ENCODE assay signal across 15 cellular contexts in genomic region chr2:63866009-63866709, GRCh38. TPM values are rescaled to one million over a fixed set of nuclear protein-coding genes. Genes with fewer than 3 reads are reported as not detected.
DNase-seq lines count a peak whose midpoint lies in the region; ATAC-seq and TF ChIP-seq lines count a peak whose summit lies in the region.
"Had no signal": no experiment of that assay in that cellular context is flagged by ENCODE, and none has a peak within 500 bp of the region (broad histone marks: within the 10 kb centered on the region; RNA-seq: fewer than 3 reads in every experiment).

No MANE protein-coding gene starts in this region.

- peaks cover 93% of the 10 kb centered on the region for H3K36me3 ChIP-seq in DND-41 (ENCODE audit: insufficient read depth, low read length)
- 0 out of 2 replicates have a peak, but pooled peaks cover 4% of the 10 kb centered on the region for H3K36me3 ChIP-seq in MM.1S (replicated peaks; ENCODE audit: insufficient read depth, low read length)
- H3K36me3 ChIP-seq in left lung, result peaks cover 0 to 40% of the 10 kb centered on the region in 2 donors
- H3K36me3 ChIP-seq in right atrium auricular region, result peaks cover 18% of the 10 kb centered on the region

- H3K27ac ChIP-seq in DND-41 (ENCODE audit: low read length) (peak overlapping the region; percentile 33; the same call in 1 of the 2 replicates), MM.1S (ENCODE audit: low read length) (peak overlapping the region; percentile 43; the same call in 1 of the 2 replicates), left lung (no peak overlapping the region), right atrium auricular region (no peak overlapping the region)
- H3K27ac ChIP-seq: colonic mucosa, esophagus squamous epithelium, SK-N-MC had no signal

- TF ChIP-seq CTCF in DND-41 (IDR thresholded peaks at IDR 0.05; ENCODE audit: borderline replicate concordance, extremely low read depth, low read length, poor library complexity, severe bottlenecking), result no peak
- TF ChIP-seq CTCF in MM.1S (IDR thresholded peaks at IDR 0.05; ENCODE audit: low read length), result no peak
- TF ChIP-seq CTCF in left lung (IDR thresholded peaks at IDR 0.05), result no peak
- TF ChIP-seq CTCF in right atrium auricular region (IDR thresholded peaks at IDR 0.05), result no peak

- H3K4me3 ChIP-seq in DND-41 (ENCODE audit: low read depth in 1 of 2, low read length in 2 of 2), result no peak overlapping the region
- H3K4me3 ChIP-seq in MM.1S (ENCODE audit: low read length), result 0 out of 2 replicates have a peak overlapping the region, but pooled peaks have one; percentile 5
- no peak overlapping the region for H3K4me3 ChIP-seq in left lung
- H3K4me3 ChIP-seq in right atrium auricular region, result no peak overlapping the region
- H3K4me3 ChIP-seq: colonic mucosa, esophagus squamous epithelium, SK-N-MC had no signal

- H3K27me3 ChIP-seq in DND-41 (ENCODE audit: insufficient read depth, low read length, poor library complexity) (no peaks in the 10 kb centered on the region), MM.1S (replicated peaks; ENCODE audit: insufficient read depth, low read length) (no peaks in the 10 kb centered on the region), left lung (no peaks in the 10 kb centered on the region), right atrium auricular region (no peaks in the 10 kb centered on the region)
- H3K27me3 ChIP-seq: colonic mucosa, esophagus squamous epithelium had no signal

- DNase-seq in DND-41 (no peak), MM.1S (peak; percentile 86), left lung (no peak), NK-92 (lab: John Stamatoyannopoulos, UW; ENCODE audit: unreplicated experiment) (no peak), NCI-H1417 (lab: John Stamatoyannopoulos, UW) (no peak), right atrium auricular region (ENCODE audit: low spot score) (no peak)
- DNase-seq: activated CD4-positive, alpha-beta T cell treated with anti-CD3 and anti-CD28 coated beads for 48 hours; activated naive CD4-positive, alpha-beta T cell treated with anti-CD3 and anti-CD28 coated beads for 36 hours; colonic mucosa; COR-L47; esophagus squamous epithelium; HFFc6; NCI-H2029 treated with DMSO at 0.1 percent for 48 hours had no signal

- H3K9me3 ChIP-seq in DND-41 (ENCODE audit: insufficient read depth, low read length, severe bottlenecking), result no peaks in the 10 kb centered on the region
- H3K9me3 ChIP-seq in MM.1S (replicated peaks; ENCODE audit: insufficient read depth, low read length), result no peaks in the 10 kb centered on the region
- no peaks in the 10 kb centered on the region for H3K9me3 ChIP-seq in left lung
- no peaks in the 10 kb centered on the region for H3K9me3 ChIP-seq in right atrium auricular region
- H3K9me3 ChIP-seq: colonic mucosa, esophagus squamous epithelium had no signal

- H3F3A ChIP-seq in MM.1S (ENCODE audit: insufficient read depth, low read length), result peaks cover 14% of the 10 kb centered on the region

- H2AFZ ChIP-seq in DND-41 (ENCODE audit: low read depth, low read length), result no peak overlapping the region
- H2AFZ ChIP-seq in MM.1S (ENCODE audit: low read length), result no peak overlapping the region

- intact Hi-C loops in left lung (cut with DNase I), result no loop called here

- no peaks in the 10 kb centered on the region for H3K9me2 ChIP-seq in MM.1S (replicated peaks; ENCODE audit: insufficient read depth, low read length)

- peaks cover 48% of the 10 kb centered on the region for H3K4me1 ChIP-seq in DND-41 (ENCODE audit: insufficient read depth, low read length)
- peaks cover 23% of the 10 kb centered on the region for H3K4me1 ChIP-seq in MM.1S (ENCODE audit: low read length)
- H3K4me1 ChIP-seq in left lung, result peaks cover 3 to 46% of the 10 kb centered on the region in 2 donors
- H3K4me1 ChIP-seq in right atrium auricular region, result peaks cover 0 to 39% of the 10 kb centered on the region in 2 donors

- peak; percentile 79 for ATAC-seq in DND-41 (ENCODE audit: insufficient read depth, low read depth)
- ATAC-seq in GM18858 (IDR thresholded peaks at IDR 0.05; ENCODE audit: unreplicated experiment), result peak; percentile 45
- ATAC-seq in left lung, result peak; percentile 10

- H3K79me2 ChIP-seq in DND-41 (ENCODE audit: insufficient read depth, low read length) (peaks cover 99% of the 10 kb centered on the region), MM.1S (ENCODE audit: low read length) (peaks cover 31% of the 10 kb centered on the region)

- peaks cover 44% of the 10 kb centered on the region for H4K20me1 ChIP-seq in DND-41 (ENCODE audit: insufficient read depth, low read length)
- H4K20me1 ChIP-seq in MM.1S (ENCODE audit: insufficient read depth, low read length), result no peaks in the 10 kb centered on the region

- no peak overlapping the region for H3K9ac ChIP-seq in DND-41 (ENCODE audit: low read depth, low read length)
- no peak overlapping the region for H3K9ac ChIP-seq in MM.1S (ENCODE audit: low read length)

- H3K4me2 ChIP-seq in DND-41 (ENCODE audit: insufficient read depth, low read length) (no peak overlapping the region), MM.1S (ENCODE audit: low read depth, low read length) (peak overlapping the region; percentile 62)

RNA-seq across cellular contexts. Expression of gene UGP2, which starts 24.5 kb away (rescaled TPM):
- total RNA-seq in left lung (100 to 1,000 TPM; 150 to 165 TPM), right atrium auricular region (100 to 1,000 TPM; 204 to 209 TPM)

Comparison
In these comparisons a context has a peak if more than half of its experiments do, and no peak if none do; other contexts are left out.
1. ATAC-seq: peak in every context shown above with its lines; median percentile 79 in DND-41; 45 in GM18858; 10 in left lung.
2. H3K27ac ChIP-seq: peak in DND-41 (single experiment) and MM.1S (single experiment); none in left lung (0 of 2) and right atrium auricular region (0 of 2).